In the genomic region with DNA sequence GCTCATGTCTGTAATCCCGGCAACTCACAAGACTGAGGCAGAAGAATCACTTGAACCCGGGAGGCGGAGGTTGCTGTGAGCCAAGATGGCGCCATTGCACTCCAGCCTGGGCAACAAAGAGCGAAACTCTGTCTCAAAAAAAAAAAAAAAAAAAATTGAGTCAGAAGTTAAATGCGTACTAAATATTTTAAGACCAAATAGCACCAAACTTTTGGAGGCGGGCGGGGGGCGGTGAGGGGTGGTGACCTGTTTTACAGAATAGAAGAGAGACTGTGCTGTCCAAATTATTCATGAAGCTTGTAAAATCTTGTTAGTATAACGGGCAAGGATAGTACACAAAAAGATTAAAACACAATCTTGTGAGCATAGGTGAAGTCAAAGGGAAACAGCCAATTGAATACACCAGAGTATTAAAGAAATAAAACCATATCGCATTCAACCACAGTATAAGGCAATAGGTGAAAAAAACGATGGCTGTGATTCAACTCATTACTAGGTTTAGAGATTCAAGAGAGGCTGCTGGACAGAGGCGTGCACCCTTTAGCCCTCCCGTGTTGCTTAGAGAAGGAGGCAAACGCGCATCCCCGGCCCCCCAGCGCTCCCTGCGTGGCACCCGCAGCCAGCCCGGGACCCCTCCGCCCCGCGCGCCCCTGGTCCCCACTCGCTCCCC, we compare ENCODE assay signal across 8 cellular contexts. TPM values are rescaled to one million over a fixed set of nuclear protein-coding genes. Genes with fewer than 3 reads are reported as not detected.
A peak's percentile ranks its signal among the peaks of the same experiment; 100 is the strongest.
DNase-seq lines count a peak whose midpoint lies in the region; ATAC-seq and TF ChIP-seq lines count a peak whose summit lies in the region.

No MANE protein-coding gene starts in this region.

- peak overlapping the region; percentile 98 for H2AFZ ChIP-seq in GM23338

- peak overlapping the region; percentile 82 for H3K4me3 ChIP-seq in AG09309 (ENCODE audit: control insufficient read depth, low read depth, low read length)
- H3K4me3 ChIP-seq in GM23338, result peak overlapping the region; percentile 68
- H3K4me3 ChIP-seq in SJSA1, result peak overlapping the region; percentile 41
- H3K4me3 ChIP-seq in epithelial cell of esophagus (ENCODE audit: low read length), result peak overlapping the region; percentile 79

- H3K27ac Mint-ChIP-seq in GM23338, result no peak overlapping the region
- peak overlapping the region; percentile 97 to 99 (median 98) for H3K27ac Mint-ChIP-seq in nephron

- H3K27me3 ChIP-seq in GM23338 (ENCODE audit: insufficient read depth) (no peaks in the 10 kb centered on the region), SJSA1 (replicated peaks) (no peaks in the 10 kb centered on the region)

- peaks cover 85% of the 10 kb centered on the region for H3K79me2 ChIP-seq in GM23338 (replicated peaks; ENCODE audit: insufficient read depth)

- H4K20me1 ChIP-seq in GM23338 (replicated peaks; ENCODE audit: insufficient read depth), result no peaks in the 10 kb centered on the region

- ATAC-seq in GM23338, result no peak; the same call in 2 of the 3 replicates
- ATAC-seq in HG02981 (IDR thresholded peaks at IDR 0.05; ENCODE audit: unreplicated experiment), result no peak
- no peak for ATAC-seq in GM19324 (IDR thresholded peaks at IDR 0.05; ENCODE audit: low FRiP score, unreplicated experiment)

- H3K4me2 ChIP-seq in GM23338, result peak overlapping the region; percentile 94

- no peaks in the 10 kb centered on the region for H3K4me1 ChIP-seq in GM23338 (ENCODE audit: insufficient read depth)
- H3K4me1 ChIP-seq in SJSA1 (replicated peaks), result no peaks in the 10 kb centered on the region

- H3F3A ChIP-seq in GM23338 (replicated peaks; ENCODE audit: low read depth), result no peaks in the 10 kb centered on the region

- no peaks in the 10 kb centered on the region for H3K9me2 ChIP-seq in GM23338 (ENCODE audit: insufficient read depth)

- H3K9me3 Mint-ChIP-seq in GM23338 (peaks cover 76% of the 10 kb centered on the region), nephron (peaks cover 64% of the 10 kb centered on the region)

- H3K27me3 Mint-ChIP-seq in GM23338 (ENCODE audit: insufficient read depth, low read depth, poor library complexity) (peaks cover 12% of the 10 kb centered on the region), nephron (ENCODE audit: low read depth) (no peaks in the 10 kb centered on the region)

- H3K27ac ChIP-seq in GM23338 (ENCODE audit: low read depth) (peak overlapping the region; percentile 87; the same call in 1 of the 2 replicates), SJSA1 (no peak overlapping the region)

- H3K36me3 Mint-ChIP-seq in GM23338 (ENCODE audit: low read depth), result peaks cover 90% of the 10 kb centered on the region
- peaks cover 95% of the 10 kb centered on the region for H3K36me3 Mint-ChIP-seq in nephron (ENCODE audit: low read depth)

- H3K36me3 ChIP-seq in GM23338 (ENCODE audit: insufficient read depth), result peaks cover 43% of the 10 kb centered on the region
- no peaks in the 10 kb centered on the region for H3K36me3 ChIP-seq in SJSA1

- H3K9me3 ChIP-seq in SJSA1 (replicated peaks), result peaks cover 21% of the 10 kb centered on the region

- DNase-seq in AG09309 (ENCODE audit: low read depth) (no peak), GM23338 (ENCODE audit: low spot score) (peak; percentile 37), SJSA1 (ENCODE audit: low read depth in 1 of 2, low spot score in 2 of 2) (no peak), epithelial cell of esophagus (ENCODE audit: low read depth) (peak; percentile 47), dedifferentiated amniotic fluid mesenchymal stem cell (ENCODE audit: extremely low spot score) (no peak)

- TF ChIP-seq CTCF in AG09309 (IDR thresholded peaks at IDR 0.05; ENCODE audit: control insufficient read depth, insufficient read depth, low read depth, low read length, missing control alignments), result no peak
- TF ChIP-seq CTCF in GM23338 (conservative IDR thresholded peaks at IDR 0.05; ENCODE audit: low read depth in 2 of 2), result no peak
- TF ChIP-seq CTCF in epithelial cell of esophagus (IDR thresholded peaks at IDR 0.05; ENCODE audit: insufficient read depth, low read depth, low read length, missing control alignments), result no peak
- no peak for TF ChIP-seq CTCF in nephron (IDR thresholded peaks at IDR 0.05; ENCODE audit: unreplicated experiment in 3 of 3)

- H3K4me3 Mint-ChIP-seq in GM23338 (peak overlapping the region; percentile 99), nephron (peak overlapping the region; percentile 94 to 100 (median 98))

- H3K4me1 Mint-ChIP-seq in GM23338, result peaks cover 3% of the 10 kb centered on the region; the same call in 2 of the 3 replicates
- H3K4me1 Mint-ChIP-seq in nephron, result peaks cover 5% of the 10 kb centered on the region

TF ChIP-seq in GM23338, 12 proteins besides CTCF, POLR2A, EP300 and RAD21:
- TF ChIP-seq STAT1 (IDR thresholded peaks at IDR 0.05; ENCODE audit: unreplicated experiment), result no peak
- TF ChIP-seq, protein P1, sequence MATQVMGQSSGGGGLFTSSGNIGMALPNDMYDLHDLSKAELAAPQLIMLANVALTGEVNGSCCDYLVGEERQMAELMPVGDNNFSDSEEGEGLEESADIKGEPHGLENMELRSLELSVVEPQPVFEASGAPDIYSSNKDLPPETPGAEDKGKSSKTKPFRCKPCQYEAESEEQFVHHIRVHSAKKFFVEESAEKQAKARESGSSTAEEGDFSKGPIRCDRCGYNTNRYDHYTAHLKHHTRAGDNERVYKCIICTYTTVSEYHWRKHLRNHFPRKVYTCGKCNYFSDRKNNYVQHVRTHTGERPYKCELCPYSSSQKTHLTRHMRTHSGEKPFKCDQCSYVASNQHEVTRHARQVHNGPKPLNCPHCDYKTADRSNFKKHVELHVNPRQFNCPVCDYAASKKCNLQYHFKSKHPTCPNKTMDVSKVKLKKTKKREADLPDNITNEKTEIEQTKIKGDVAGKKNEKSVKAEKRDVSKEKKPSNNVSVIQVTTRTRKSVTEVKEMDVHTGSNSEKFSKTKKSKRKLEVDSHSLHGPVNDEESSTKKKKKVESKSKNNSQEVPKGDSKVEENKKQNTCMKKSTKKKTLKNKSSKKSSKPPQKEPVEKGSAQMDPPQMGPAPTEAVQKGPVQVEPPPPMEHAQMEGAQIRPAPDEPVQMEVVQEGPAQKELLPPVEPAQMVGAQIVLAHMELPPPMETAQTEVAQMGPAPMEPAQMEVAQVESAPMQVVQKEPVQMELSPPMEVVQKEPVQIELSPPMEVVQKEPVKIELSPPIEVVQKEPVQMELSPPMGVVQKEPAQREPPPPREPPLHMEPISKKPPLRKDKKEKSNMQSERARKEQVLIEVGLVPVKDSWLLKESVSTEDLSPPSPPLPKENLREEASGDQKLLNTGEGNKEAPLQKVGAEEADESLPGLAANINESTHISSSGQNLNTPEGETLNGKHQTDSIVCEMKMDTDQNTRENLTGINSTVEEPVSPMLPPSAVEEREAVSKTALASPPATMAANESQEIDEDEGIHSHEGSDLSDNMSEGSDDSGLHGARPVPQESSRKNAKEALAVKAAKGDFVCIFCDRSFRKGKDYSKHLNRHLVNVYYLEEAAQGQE (IDR thresholded peaks at IDR 0.05; ENCODE audit: unreplicated experiment), result peak; percentile 37

RNA-seq across cellular contexts. Expression of a gene that starts 0.6 kb away (rescaled TPM):
- total RNA-seq in GM23338 (2014; rRNA removed; shearing (Covaris generic)), result 5.4 and 5.5 TPM in 2 replicates
- 1.6 and 1.8 TPM in 2 replicates for polyA plus RNA-seq in GM23338 (2016; fragmentation: Nextera tagmentation; extraction: Ambion mirVana)
- total RNA-seq in SJSA1 (2014; rRNA removed; shearing (Covaris generic)), result 0.03 and 0.11 TPM in 2 replicates

RNA-seq across cellular contexts. Expression of a gene that starts 0.9 kb away (rescaled TPM):
- 10.3 and 18.5 TPM in 2 replicates for total RNA-seq in GM23338 (2014; rRNA removed; shearing (Covaris generic))
- polyA plus RNA-seq in GM23338 (2016; fragmentation: Nextera tagmentation; extraction: Ambion mirVana), result 7.3 and 8.2 TPM in 2 replicates
- total RNA-seq in SJSA1 (2014; rRNA removed; shearing (Covaris generic)), result 0.25 and 0.32 TPM in 2 replicates

RNA-seq across cellular contexts. Expression of a gene that starts 48.8 kb away (rescaled TPM):
- 11.0 and 15.4 TPM in 2 replicates for total RNA-seq in GM23338 (2014; rRNA removed; shearing (Covaris generic))
- polyA plus RNA-seq in GM23338 (2016; fragmentation: Nextera tagmentation; extraction: Ambion mirVana), result 13.4 and 16.2 TPM in 2 replicates
- total RNA-seq in SJSA1 (2014; rRNA removed; shearing (Covaris generic)), result 0.16 and 0.84 TPM in 2 replicates

RNA-seq across cellular contexts. Expression of a gene that starts 51.8 kb away (rescaled TPM):
- total RNA-seq in GM23338 (2014; rRNA removed; shearing (Covaris generic)), result 17.5 and 25.2 TPM in 2 replicates
- polyA plus RNA-seq in GM23338 (2016; fragmentation: Nextera tagmentation; extraction: Ambion mirVana), result 11.2 and 15.1 TPM in 2 replicates
- 1.4 and 2.1 TPM in 2 replicates for total RNA-seq in SJSA1 (2014; rRNA removed; shearing (Covaris generic))

Comparison
In these comparisons a context has a peak if more than half of its experiments do, and no peak if none do; other contexts are left out.
1. DNase-seq: peak in GM23338 (single experiment) and epithelial cell of esophagus (single experiment); none in AG09309 (single experiment), SJSA1 (0 of 2) and dedifferentiated amniotic fluid mesenchymal stem cell (single experiment).
2. Peak in every context shown above with its lines, with median percentiles within 50 percentile points of each other: H3K4me3 ChIP-seq.